ENCODE assay signal across 18 cellular contexts in genomic region chr1:180947901-180948311, GRCh38. TPM values are rescaled to one million over a fixed set of nuclear protein-coding genes. Genes with fewer than 3 reads are reported as not detected.
DNase-seq lines count a peak whose midpoint lies in the region; ATAC-seq, FAIRE-seq and TF ChIP-seq lines count a peak whose summit lies in the region.
"Had no signal": no experiment of that assay in that cellular context is flagged by ENCODE, and none has a peak within 500 bp of the region (broad histone marks: within the 10 kb centered on the region; RNA-seq: fewer than 3 reads in every experiment).

No MANE protein-coding gene starts in this region.

- POLR2A ChIA-PET in K562 (lab: Yijun Ruan, JAX), result interaction anchor here (1.2 kb wide), 1 partner anchor 10 kb away, joined by 3 read pairs; no protein-coding TSS in a partner anchor
- POLR2A ChIA-PET in HepG2 (lab: Yijun Ruan, JAX), result no interaction called here

- no peaks in the 10 kb centered on the region for H3K9me1 ChIP-seq in K562 (ENCODE audit: control insufficient read depth, insufficient read depth, low read length)

- no peak overlapping the region for H2AFZ ChIP-seq in K562 (ENCODE audit: low read depth, low read length)
- no peak overlapping the region for H2AFZ ChIP-seq in HepG2 (ENCODE audit: low read length)

- no peak overlapping the region for H3K4me2 ChIP-seq in K562 (ENCODE audit: insufficient read depth, low read length)
- no peak overlapping the region for H3K4me2 ChIP-seq in HepG2 (ENCODE audit: low read depth, low read length)

- TF ChIP-seq CTCF in K562 (IDR thresholded peaks at IDR 0.05 in 2 of 3, conservative IDR thresholded peaks at IDR 0.05 in 1 of 3; ENCODE audit: insufficient read depth in 2 of 3, low read depth in 1 of 3, low read length in 3 of 3), result no peak
- TF ChIP-seq CTCF in HepG2 (CRISPR knock-in tag; IDR thresholded peaks at IDR 0.05), result no peak
- TF ChIP-seq CTCF in right atrium auricular region (IDR thresholded peaks at IDR 0.05), result no peak

- H4K20me1 ChIP-seq in K562 (replicated peaks; ENCODE audit: control insufficient read depth, insufficient read depth, low read length), result no peaks in the 10 kb centered on the region
- H4K20me1 ChIP-seq in HepG2 (ENCODE audit: insufficient read depth, low read length), result no peaks in the 10 kb centered on the region

- no peaks in the 10 kb centered on the region; the same call in 1 of the 2 replicates for H3K27me3 ChIP-seq in H7 (ENCODE audit: control insufficient read depth, insufficient read depth, low read length)
- no peaks in the 10 kb centered on the region for H3K27me3 ChIP-seq in K562 (ENCODE audit: control insufficient read depth in 2 of 2, insufficient read depth in 2 of 2, low read length in 2 of 2)
- no peaks in the 10 kb centered on the region for H3K27me3 ChIP-seq in HepG2 (ENCODE audit: control insufficient read depth in 1 of 2, insufficient read depth in 2 of 2, low read length in 2 of 2)
- no peaks in the 10 kb centered on the region for H3K27me3 ChIP-seq in right atrium auricular region

- CTCF ChIA-PET in K562 (lab: Yijun Ruan, JAX; ENCODE audit: low intra/inter-chr PET ratio) (no interaction called here), HepG2 (lab: Yijun Ruan, JAX; ENCODE audit: low intra/inter-chr PET ratio, low total read pairs) (no interaction called here)

- TF ChIP-seq RAD21 in K562 (CRISPR knock-in tag; conservative IDR thresholded peaks at IDR 0.05 in 1 of 2, IDR thresholded peaks at IDR 0.05 in 1 of 2) (no peak), HepG2 (CRISPR knock-in tag; IDR thresholded peaks at IDR 0.05) (no peak)

- TF ChIP-seq POLR2A in K562 (conservative IDR thresholded peaks at IDR 0.05) (no peak), HepG2 (IDR thresholded peaks at IDR 0.05; ENCODE audit: insufficient read depth in 1 of 2, low read depth in 2 of 2, low read length in 2 of 2) (no peak)

- H3K79me2 ChIP-seq in K562 (ENCODE audit: control insufficient read depth, insufficient read depth, low read length), result no peaks in the 10 kb centered on the region
- H3K79me2 ChIP-seq in HepG2 (ENCODE audit: insufficient read depth, low read length), result no peaks in the 10 kb centered on the region

- H3K4me1 ChIP-seq in K562 (replicated peaks in 1 of 2; ENCODE audit: control insufficient read depth in 2 of 2, insufficient read depth in 2 of 2, low read length in 2 of 2) (peaks cover 0 to 31% of the 10 kb centered on the region in 2 experiments; a peak in 3 of 5 replicates), HepG2 (ENCODE audit: insufficient read depth, low read length) (peaks cover 5% of the 10 kb centered on the region; the same call in 1 of the 2 replicates), right atrium auricular region (no peaks in the 10 kb centered on the region)

- H3K27ac ChIP-seq in K562 (ENCODE audit: extremely low read depth, low read depth, low read length) (no peak overlapping the region), HepG2 (ENCODE audit: extremely low read length, insufficient read depth, low read length) (no peak overlapping the region), temporal lobe (ENCODE audit: low read depth, low read length) (peak overlapping the region; percentile 50), right atrium auricular region (no peak overlapping the region)

- in situ Hi-C loops in K562 (cut with MboI), result no loop called here
- in situ Hi-C loops in HepG2 (cut with HindIII; ENCODE audit: extremely low pct_ligation_motif_present, low pct_unique_long_range_greater_than_20kb), result no loop called here

- DNase-seq in H7, result peak; percentile 60
- no peak for DNase-seq in K562 (ENCODE audit: extremely low read depth in 1 of 4, low spot score in 3 of 4)
- no peak for DNase-seq in HepG2 (ENCODE audit: low spot score)
- no peak for DNase-seq in left ventricle myocardium superior
- no peak for DNase-seq in right atrium auricular region (ENCODE audit: low spot score)
- DNase-seq: COR-L47, HFFc6, NCI-H1048, NCI-H146, NCI-H2081 treated with DMSO at 0.1 percent for 48 hours, NCI-H510A, NCI-H774, PC-3 had no signal

- H3K36me3 ChIP-seq in H7 (replicated peaks; ENCODE audit: control insufficient read depth, insufficient read depth, low read length), result peaks cover 3% of the 10 kb centered on the region; the same call in 1 of the 2 replicates
- peaks cover 12% of the 10 kb centered on the region; the same call in 2 of the 3 replicates for H3K36me3 ChIP-seq in K562 (ENCODE audit: control insufficient read depth, insufficient read depth, low read length)
- H3K36me3 ChIP-seq in HepG2 (replicated peaks in 1 of 2; ENCODE audit: control insufficient read depth in 1 of 2, insufficient read depth in 2 of 2, low read length in 2 of 2), result peaks cover 1 to 7% of the 10 kb centered on the region in 2 experiments; a peak in 1 of 5 replicates
- H3K36me3 ChIP-seq in right atrium auricular region, result peaks cover 36% of the 10 kb centered on the region

- H3K9me3 ChIP-seq in K562 (replicated peaks; ENCODE audit: control insufficient read depth, insufficient read depth, low read depth, low read length) (no peaks in the 10 kb centered on the region; the same call in 1 of the 2 replicates), HepG2 (ENCODE audit: low read length) (no peaks in the 10 kb centered on the region), right atrium auricular region (no peaks in the 10 kb centered on the region)

- intact Hi-C loops in K562 (cut with micrococcal nuclease) (no loop called here), HepG2 (cut with micrococcal nuclease; ENCODE audit: unreplicated experiment) (no loop called here), left ventricle myocardium superior (cut with micrococcal nuclease) (no loop called here)

- ATAC-seq in K562 (no peak), HepG2 (no peak), left ventricle myocardium superior (no peak), GM18502 (IDR thresholded peaks at IDR 0.05; ENCODE audit: poor library complexity, unreplicated experiment) (no peak)
- ATAC-seq: PC-3 had no signal

- no peak overlapping the region for H3K4me3 ChIP-seq in H7 (ENCODE audit: insufficient read depth, low read depth, low read length)
- H3K4me3 ChIP-seq in K562, result no peak overlapping the region
- no peak overlapping the region for H3K4me3 ChIP-seq in HepG2 (replicated peaks in 1 of 3; ENCODE audit: insufficient read depth in 1 of 3, low read depth in 2 of 3, low read length in 3 of 3)
- no peak overlapping the region for H3K4me3 ChIP-seq in right atrium auricular region

- FAIRE-seq in K562 (lab: Jason Lieb, UNC), result no peak
- FAIRE-seq in HepG2 (lab: Jason Lieb, UNC), result no peak
- FAIRE-seq: H1 had no signal

- BruUV-seq in K562 (replicated peaks; lab: Mats Ljungman, UMichigan) (no TSS peak), HepG2 (replicated peaks; lab: Mats Ljungman, UMichigan) (no TSS peak)

- no peak for TF ChIP-seq EP300 in K562 (IDR thresholded peaks at IDR 0.05; ENCODE audit: low read length)
- no peak for TF ChIP-seq EP300 in HepG2 (IDR thresholded peaks at IDR 0.05; ENCODE audit: low read depth in 2 of 2, low read length in 2 of 2)
- no peak for TF ChIP-seq EP300 in HepG2 (CRISPR knock-in tag; IDR thresholded peaks at IDR 0.05; ENCODE audit: borderline replicate concordance)

- H3K9ac ChIP-seq in K562 (ENCODE audit: insufficient read depth in 1 of 2, low read depth in 2 of 2, low read length in 2 of 2) (peak overlapping the region in 1 of 2 experiments; percentile 48; a peak in 1 of 4 replicates), HepG2 (ENCODE audit: insufficient read depth, low read depth, low read length) (no peak overlapping the region)

- 90% methylated on average over 16 of the region's 16 CpGs for WGBS in K562 (ENCODE audit: insufficient coverage, low coverage, missing lambda C conversion rate)
- 97% methylated on average over 9 of the region's 16 CpGs for WGBS in HepG2 (ENCODE audit: low lambda C conversion rate)

RNA-seq across cellular contexts. Expression of gene KIAA1614, which starts 35.2 kb away (rescaled TPM):
- total RNA-seq in H7 (2014; rRNA removed; shearing (Covaris generic)), result 1.1 and 3.4 TPM in 2 replicates
- 0.35 and 0.56 TPM in 2 replicates for total RNA-seq in K562 (2011; cell fraction: chromatin; rRNA removed; ENCODE audit: low replicate concordance)
- 0.17 and 0.39 TPM in 2 replicates for total RNA-seq in K562 (2011; cell fraction: nucleolus; rRNA removed)
- 0.15 and 0.37 TPM in 2 replicates for total RNA-seq in K562 (2011; cell fraction: nucleoplasm; rRNA removed)
- 0.29 and 1.1 TPM in 2 replicates for total RNA-seq in K562 (2014; rRNA removed)
- total RNA-seq in K562 (2014; rRNA removed; fragmentation: Illumina TruSeq; extraction: Trizol), result 0.03 and 0.04 TPM in 2 replicates
- 0.14 and 0.57 TPM in 2 replicates for total RNA-seq in K562 (2015; rRNA removed; fragmentation: Illumina TruSeq; extraction: Trizol)
- total RNA-seq in K562 (2021), result 0.16 and 0.36 TPM in 2 replicates
- polyA plus RNA-seq in K562 (2011; rRNA removed), result 0.01 and 0.11 TPM in 2 replicates
- 0.01 and 0.03 TPM in 2 replicates for polyA plus RNA-seq in K562 (2011; cell fraction: cytosol; rRNA removed)
- polyA plus RNA-seq in K562 (2011; cell fraction: nucleus; rRNA removed), result 0.13 and 0.20 TPM in 2 replicates
- 0.51 and 0.85 TPM in 2 replicates for polyA plus RNA-seq in K562 (2012)
- 0.07 and 0.15 TPM in 2 replicates for polyA plus RNA-seq in K562 (2014; fragmentation: Illumina TruSeq; extraction: Trizol)
- polyA plus RNA-seq in K562 (2014; fragmentation: Nextera tagmentation; extraction: Ambion mirVana), result under 1 TPM in 1 of 2 experiments, not detected in 1; 0.18 TPM
- 0.17 and 0.36 TPM in 2 replicates for polyA plus RNA-seq in K562 (2014; rRNA removed)
- polyA minus RNA-seq in K562 (2011; rRNA and poly(A)+ RNA removed), result 0.04 and 0.06 TPM in 2 replicates
- not detected in 2 replicates for polyA minus RNA-seq in K562 (2011; cell fraction: cytosol; rRNA and poly(A)+ RNA removed)
- 0.11 and 0.13 TPM in 2 replicates for polyA minus RNA-seq in K562 (2011; cell fraction: nucleus; rRNA and poly(A)+ RNA removed)
- total RNA-seq in HepG2 (2016; rRNA removed; fragmentation: Illumina TruSeq; extraction: Trizol), result 0.32 and 0.77 TPM in 2 replicates
- total RNA-seq in HepG2 (2016; cell fraction: cytosol; rRNA removed; fragmentation: Illumina TruSeq; extraction: Trizol; ENCODE audit: low read depth), result 0.10 TPM in 1 of 2 replicates, not detected in the other
- 0.16 and 0.17 TPM in 2 replicates for total RNA-seq in HepG2 (2016; cell fraction: insoluble cytoplasmic fraction; rRNA removed; fragmentation: Illumina TruSeq; extraction: Trizol)
- 0.46 and 0.52 TPM in 2 replicates for total RNA-seq in HepG2 (2016; cell fraction: membrane; rRNA removed; fragmentation: Illumina TruSeq; extraction: Trizol)
- total RNA-seq in HepG2 (2016; cell fraction: nucleus; rRNA removed; fragmentation: Illumina TruSeq; extraction: Trizol), result 0.43 and 0.81 TPM in 2 replicates
- 0.12 and 0.15 TPM in 2 replicates for polyA plus RNA-seq in HepG2 (2011; rRNA removed)
- polyA plus RNA-seq in HepG2 (2011; cell fraction: cytosol; rRNA removed), result 0.27 TPM in 2 replicates
- 0.16 and 0.48 TPM in 2 replicates for polyA plus RNA-seq in HepG2 (2011; cell fraction: nucleus; rRNA removed)
- polyA plus RNA-seq in HepG2 (2012), result 0.40 and 0.48 TPM in 2 replicates
- 0.06 and 0.26 TPM in 2 replicates for polyA plus RNA-seq in HepG2 (2016; cell fraction: cytosol; fragmentation: Illumina TruSeq; extraction: Trizol; ENCODE audit: low read depth)
- polyA plus RNA-seq in HepG2 (2016; cell fraction: insoluble cytoplasmic fraction; fragmentation: Illumina TruSeq; extraction: Trizol; ENCODE audit: low read depth), result 0.17 and 0.20 TPM in 2 replicates
- polyA plus RNA-seq in HepG2 (2016; cell fraction: membrane; fragmentation: Illumina TruSeq; extraction: Trizol; ENCODE audit: low read depth), result 0.09 and 0.14 TPM in 2 replicates
- polyA plus RNA-seq in HepG2 (2016; cell fraction: nucleus; fragmentation: Illumina TruSeq; extraction: Trizol; ENCODE audit: insufficient read depth, low read depth), result 0.11 and 0.16 TPM in 2 replicates
- 0.44 and 0.48 TPM in 2 replicates for polyA minus RNA-seq in HepG2 (2011; rRNA and poly(A)+ RNA removed; ENCODE audit: low replicate concordance)
- not detected in 2 replicates for polyA minus RNA-seq in HepG2 (2011; cell fraction: cytosol; rRNA and poly(A)+ RNA removed)
- polyA minus RNA-seq in HepG2 (2011; cell fraction: nucleus; rRNA and poly(A)+ RNA removed), result 0.12 and 0.26 TPM in 2 replicates
- total RNA-seq in temporal lobe, result 3.0 TPM
- 7.0 TPM for total RNA-seq in left ventricle myocardium superior
- 10 to 100 TPM in 1 of 2 donors, 1 to 10 TPM in 1; 9.1 to 11.0 TPM for total RNA-seq in right atrium auricular region
- total RNA-seq: HT-29, PC-3 had no signal
- polyA plus RNA-seq: IgD-negative memory B cell had no signal
